11 cellular contexts compared by ENCODE assay signal in the genomic region with DNA sequence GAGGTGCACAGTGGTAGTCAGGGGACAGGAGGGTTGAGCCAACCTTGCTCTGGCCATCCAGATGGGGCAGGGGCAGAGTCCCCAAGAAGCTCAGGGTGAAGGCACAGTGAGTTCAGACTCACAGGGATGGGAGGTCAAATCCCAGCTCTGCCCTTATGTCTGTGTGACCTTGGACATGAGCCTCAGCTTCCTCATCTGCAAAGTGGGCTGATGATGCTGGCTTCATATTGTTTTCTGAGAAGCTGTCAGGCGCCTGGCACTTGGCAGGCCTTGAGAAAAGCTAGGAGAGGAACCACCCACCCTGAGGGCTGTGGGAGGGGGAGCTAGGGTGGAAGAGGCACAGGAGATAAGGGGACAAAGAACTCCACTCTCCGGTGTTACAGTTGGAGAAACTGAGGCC. TPM values are rescaled to one million over a fixed set of nuclear protein-coding genes. Genes with fewer than 3 reads are reported as not detected.
DNase-seq lines count a peak whose midpoint lies in the region; ATAC-seq and TF ChIP-seq lines count a peak whose summit lies in the region.
"Had no signal": no experiment of that assay in that cellular context is flagged by ENCODE, and none has a peak within 500 bp of the region (broad histone marks: within the 10 kb centered on the region; RNA-seq: fewer than 3 reads in every experiment).

No MANE protein-coding gene starts in this region.

- TF ChIP-seq CTCF in Peyer's patch (IDR thresholded peaks at IDR 0.05), result no peak

- no peak for DNase-seq in activated naive CD4-positive, alpha-beta T cell treated with anti-CD3 and anti-CD28 coated beads, Interleukin-2, amount 10 ng/mL, durations not matched to agents 7 days and 5 days
- DNase-seq in activated naive CD4-positive, alpha-beta T cell treated with anti-CD3 and anti-CD28 coated beads, Interleukin-2, amount 50 U/mL, for 72 hours (ENCODE audit: low spot score in 2 of 2), result no peak
- no peak for DNase-seq in Peyer's patch
- DNase-seq in effector memory CD8-positive, alpha-beta T cell, result no peak
- DNase-seq in NCI-H1436 treated with DMSO at 0.1 percent for 48 hours (lab: John Stamatoyannopoulos, UW), result no peak
- DNase-seq in OCI-M2 (lab: John Stamatoyannopoulos, UW; ENCODE audit: unreplicated experiment), result no peak
- DNase-seq: Karpas-422, NCI-H2029 had no signal

- peak overlapping the region; percentile 100 for H3K27ac Mint-ChIP-seq in activated naive CD4-positive, alpha-beta T cell treated with anti-CD3 and anti-CD28 coated beads, Interleukin-2, amount 10 ng/mL, durations not matched to agents 7 days and 5 days
- peak overlapping the region in 1 of 2 donors; percentile 98 for H3K27ac Mint-ChIP-seq in activated naive CD4-positive, alpha-beta T cell treated with anti-CD3 and anti-CD28 coated beads, Interleukin-2, amount 50 U/mL, for 72 hours
- peak overlapping the region; percentile 92 to 94 for H3K27ac Mint-ChIP-seq in effector memory CD8-positive, alpha-beta T cell
- H3K27ac Mint-ChIP-seq in stimulated activated memory B cell treated with anti-CD40 and anti-IgM and Interleukin-4, amounts not matched to agents 10 μg/mL and 1 μg/mL and 100 μg/mL, for 72 hours, result peak overlapping the region; percentile 96

- peaks cover 0 to 47% (median 35%) of the 10 kb centered on the region in 4 donors for H3K4me1 ChIP-seq in Peyer's patch

- no peaks in the 10 kb centered on the region for H3K9me3 Mint-ChIP-seq in activated naive CD4-positive, alpha-beta T cell treated with anti-CD3 and anti-CD28 coated beads, Interleukin-2, amount 10 ng/mL, durations not matched to agents 7 days and 5 days
- H3K9me3 Mint-ChIP-seq in activated naive CD4-positive, alpha-beta T cell treated with anti-CD3 and anti-CD28 coated beads, Interleukin-2, amount 50 U/mL, for 72 hours, result no peaks in the 10 kb centered on the region
- H3K9me3 Mint-ChIP-seq in effector memory CD8-positive, alpha-beta T cell, result no peaks in the 10 kb centered on the region
- no peaks in the 10 kb centered on the region for H3K9me3 Mint-ChIP-seq in stimulated activated memory B cell treated with anti-CD40 and anti-IgM and Interleukin-4, amounts not matched to agents 10 μg/mL and 1 μg/mL and 100 μg/mL, for 72 hours

- H3K27ac ChIP-seq in Peyer's patch, result peak overlapping the region; percentile 76 to 90 (median 82)

- CTCF ChIA-PET in activated naive CD4-positive, alpha-beta T cell treated with anti-CD3 and anti-CD28 coated beads, Interleukin-2, amount 10 ng/mL, durations not matched to agents 7 days and 5 days (lab: Charles Lee), result interaction anchor here (1.3 to 1.6 kb wide), 3 partner anchors 10 to 123 kb away, joined by 3 read pairs; no protein-coding TSS in a partner anchor

- no peaks in the 10 kb centered on the region for H3K27me3 ChIP-seq in Peyer's patch

- H3K4me1 Mint-ChIP-seq in activated naive CD4-positive, alpha-beta T cell treated with anti-CD3 and anti-CD28 coated beads, Interleukin-2, amount 10 ng/mL, durations not matched to agents 7 days and 5 days, result peaks cover 97% of the 10 kb centered on the region
- H3K4me1 Mint-ChIP-seq in effector memory CD8-positive, alpha-beta T cell (ENCODE audit: low read depth in 2 of 2), result peaks cover 76 to 78% of the 10 kb centered on the region in 2 donors
- peaks cover 81% of the 10 kb centered on the region for H3K4me1 Mint-ChIP-seq in stimulated activated memory B cell treated with anti-CD40 and anti-IgM and Interleukin-4, amounts not matched to agents 10 μg/mL and 1 μg/mL and 100 μg/mL, for 72 hours

- no peaks in the 10 kb centered on the region for H3K27me3 Mint-ChIP-seq in activated naive CD4-positive, alpha-beta T cell treated with anti-CD3 and anti-CD28 coated beads, Interleukin-2, amount 10 ng/mL, durations not matched to agents 7 days and 5 days
- no peaks in the 10 kb centered on the region for H3K27me3 Mint-ChIP-seq in effector memory CD8-positive, alpha-beta T cell
- H3K27me3 Mint-ChIP-seq in stimulated activated memory B cell treated with anti-CD40 and anti-IgM and Interleukin-4, amounts not matched to agents 10 μg/mL and 1 μg/mL and 100 μg/mL, for 72 hours, result no peaks in the 10 kb centered on the region

- TF ChIP-seq POLR2A in Peyer's patch (IDR thresholded peaks at IDR 0.05), result no peak

- H3K36me3 ChIP-seq in Peyer's patch, result no peaks in the 10 kb centered on the region

- H3K36me3 Mint-ChIP-seq in activated naive CD4-positive, alpha-beta T cell treated with anti-CD3 and anti-CD28 coated beads, Interleukin-2, amount 10 ng/mL, durations not matched to agents 7 days and 5 days, result peaks cover 82% of the 10 kb centered on the region
- H3K36me3 Mint-ChIP-seq in activated naive CD4-positive, alpha-beta T cell treated with anti-CD3 and anti-CD28 coated beads, Interleukin-2, amount 50 U/mL, for 72 hours, result peaks cover 14 to 50% of the 10 kb centered on the region in 2 donors
- peaks cover 67% of the 10 kb centered on the region for H3K36me3 Mint-ChIP-seq in effector memory CD8-positive, alpha-beta T cell (ENCODE audit: insufficient read depth)
- peaks cover 31% of the 10 kb centered on the region for H3K36me3 Mint-ChIP-seq in stimulated activated memory B cell treated with anti-CD40 and anti-IgM and Interleukin-4, amounts not matched to agents 10 μg/mL and 1 μg/mL and 100 μg/mL, for 72 hours
- H3K36me3 Mint-ChIP-seq: brain had no signal

- no peaks in the 10 kb centered on the region for H3K9me3 ChIP-seq in Peyer's patch

- no peak overlapping the region for H3K4me3 Mint-ChIP-seq in activated naive CD4-positive, alpha-beta T cell treated with anti-CD3 and anti-CD28 coated beads, Interleukin-2, amount 10 ng/mL, durations not matched to agents 7 days and 5 days
- H3K4me3 Mint-ChIP-seq in effector memory CD8-positive, alpha-beta T cell, result peak overlapping the region in 1 of 2 donors; percentile 73
- no peak overlapping the region for H3K4me3 Mint-ChIP-seq in stimulated activated memory B cell treated with anti-CD40 and anti-IgM and Interleukin-4, amounts not matched to agents 10 μg/mL and 1 μg/mL and 100 μg/mL, for 72 hours

- no peak overlapping the region for H3K4me3 ChIP-seq in Peyer's patch

- no peak for ATAC-seq in activated naive CD4-positive, alpha-beta T cell treated with anti-CD3 and anti-CD28 coated beads, Interleukin-2, amount 50 U/mL, for 72 hours
- no peak for ATAC-seq in effector memory CD8-positive, alpha-beta T cell (replicated peaks)
- no peak for ATAC-seq in stimulated activated memory B cell treated with anti-CD40 and anti-IgM and Interleukin-4, amounts not matched to agents 10 μg/mL and 1 μg/mL and 100 μg/mL, for 72 hours
- ATAC-seq in esophagus mucosa, result no peak

RNA-seq across cellular contexts. Expression of a gene that starts 23.6 kb away (rescaled TPM):
- total RNA-seq in activated naive CD4-positive, alpha-beta T cell treated with anti-CD3 and anti-CD28 coated beads, Interleukin-2, amount 50 U/mL, for 72 hours, result 10 to 100 TPM; 60.7 to 69.7 TPM
- 10 to 100 TPM; 13.5 to 75.9 (median 22.5) TPM for total RNA-seq in Peyer's patch
- total RNA-seq in esophagus mucosa, result 1.6 TPM
